In genomic region chr11:206516-207212, GRCh38 we compare ENCODE assay signal across 8 cellular contexts. TPM values are rescaled to one million over a fixed set of nuclear protein-coding genes. Genes with fewer than 3 reads are reported as not detected.
DNase-seq lines count a peak whose midpoint lies in the region; ATAC-seq, FAIRE-seq and TF ChIP-seq lines count a peak whose summit lies in the region.

No MANE protein-coding gene starts in this region.

- no peak for TF ChIP-seq CTCF in Loucy (conservative IDR thresholded peaks at IDR 0.05; ENCODE audit: low read length)
- TF ChIP-seq CTCF in astrocyte of the spinal cord (IDR thresholded peaks at IDR 0.05; ENCODE audit: low read depth, low read length) = no peak
- no peak for TF ChIP-seq CTCF in keratinocyte (optimal IDR thresholded peaks at IDR 0.05 in 1 of 3, IDR thresholded peaks at IDR 0.05 in 1 of 3, conservative IDR thresholded peaks at IDR 0.05 in 1 of 3; ENCODE audit: extremely low read depth in 1 of 3, insufficient read depth in 2 of 3, low read length in 3 of 3)

- H4K20me1 ChIP-seq in Loucy (ENCODE audit: insufficient read depth, low read length, poor library complexity, severe bottlenecking) (peaks cover 36% of the 10 kb centered on the region), keratinocyte (ENCODE audit: control insufficient read depth, extremely low read depth, insufficient read depth, low read length) (peaks cover 8% of the 10 kb centered on the region)

- H3K36me3 ChIP-seq in Loucy (ENCODE audit: insufficient read depth, low read length) (peaks cover 14% of the 10 kb centered on the region; the same call in 1 of the 2 replicates), keratinocyte (ENCODE audit: control insufficient read depth in 2 of 2, extremely low read depth in 1 of 2, insufficient read depth in 2 of 2, low read length in 2 of 2) (peaks cover 38 to 49% of the 10 kb centered on the region in 2 experiments), subcutaneous abdominal adipose tissue (ENCODE audit: control insufficient read depth in 5 of 5, insufficient read depth in 5 of 5, low read length in 5 of 5) (peaks cover 0 to 53% (median 52%) of the 10 kb centered on the region in 5 donors)

- H3K9me2 ChIP-seq in Loucy (replicated peaks; ENCODE audit: low read depth, low read length) = no peaks in the 10 kb centered on the region

- in situ Hi-C loops in astrocyte of the spinal cord (cut with HindIII; ENCODE audit: low sequenced_read_pairs) = no loop called here

- H3K4me1 Mint-ChIP-seq in stimulated activated naive CD8-positive, alpha-beta T cell treated with anti-CD3 and anti-CD28 coated beads, Interleukin-15, Interleukin-2, amounts not matched to agents 100 ng/mL and 50 ng/mL, for 24 hours (ENCODE audit: low read depth) = peaks cover 72% of the 10 kb centered on the region

- H3K9me1 ChIP-seq in keratinocyte (ENCODE audit: control insufficient read depth, extremely low read depth, insufficient read depth, low read length) = peaks cover 2% of the 10 kb centered on the region

- peaks cover 5% of the 10 kb centered on the region for H3F3A ChIP-seq in Loucy (ENCODE audit: low read depth)

- peaks cover 62% of the 10 kb centered on the region for H3K79me2 ChIP-seq in Loucy (ENCODE audit: insufficient read depth, low read length)
- H3K79me2 ChIP-seq in keratinocyte (ENCODE audit: control insufficient read depth, insufficient read depth, low read length) = peaks cover 69% of the 10 kb centered on the region

- dilution Hi-C loops in keratinocyte (cut with MboI; ENCODE audit: extremely low pct_ligation_motif_present, low sequenced_read_pairs) = no loop called here

- H3K27me3 Mint-ChIP-seq in stimulated activated naive CD8-positive, alpha-beta T cell treated with anti-CD3 and anti-CD28 coated beads, Interleukin-15, Interleukin-2, amounts not matched to agents 100 ng/mL and 50 ng/mL, for 24 hours = no peaks in the 10 kb centered on the region

- ATAC-seq in stimulated activated naive CD8-positive, alpha-beta T cell treated with anti-CD3 and anti-CD28 coated beads, Interleukin-15, Interleukin-2, amounts not matched to agents 100 U/mL and 50 U/mL, for 24 hours = no peak
- ATAC-seq in GM19452 (IDR thresholded peaks at IDR 0.05; ENCODE audit: unreplicated experiment) = no peak

- peak overlapping the region; percentile 99 for H3K9ac ChIP-seq in Loucy (ENCODE audit: low read depth, low read length, poor library complexity, severe bottlenecking)
- peak overlapping the region; percentile 85 for H3K9ac ChIP-seq in keratinocyte (ENCODE audit: control insufficient read depth, extremely low read depth, insufficient read depth, low read length)
- H3K9ac ChIP-seq in subcutaneous abdominal adipose tissue (ENCODE audit: low read length in 5 of 5) = peak overlapping the region; percentile 89 to 97 (median 96)

- H2AFZ ChIP-seq in Loucy (ENCODE audit: low read length) (no peak overlapping the region; the same call in 1 of the 2 replicates), keratinocyte (ENCODE audit: control insufficient read depth, low read length) (no peak overlapping the region)

- H3K27me3 ChIP-seq in Loucy (ENCODE audit: insufficient read depth, low read length, poor library complexity, severe bottlenecking) (no peaks in the 10 kb centered on the region), keratinocyte (ENCODE audit: control insufficient read depth, extremely low read depth, insufficient read depth, low read length) (no peaks in the 10 kb centered on the region), subcutaneous abdominal adipose tissue (ENCODE audit: control insufficient read depth in 5 of 5, insufficient read depth in 4 of 5, low read length in 5 of 5) (peaks cover 0 to 2% (median 0%) of the 10 kb centered on the region in 5 donors)

- H3K4me1 ChIP-seq in Loucy (ENCODE audit: insufficient read depth, low read length, poor library complexity, severe bottlenecking) (peaks cover 60% of the 10 kb centered on the region), keratinocyte (ENCODE audit: control insufficient read depth, extremely low read depth, insufficient read depth, low read length) (peaks cover 24% of the 10 kb centered on the region), subcutaneous abdominal adipose tissue (ENCODE audit: control insufficient read depth in 5 of 5, insufficient read depth in 5 of 5, low read length in 5 of 5) (peaks cover 28 to 76% (median 61%) of the 10 kb centered on the region in 5 donors)

- peak overlapping the region; percentile 78 for H3K4me2 ChIP-seq in Loucy (ENCODE audit: low read depth, low read length, poor library complexity, severe bottlenecking)
- H3K4me2 ChIP-seq in keratinocyte (ENCODE audit: control insufficient read depth, extremely low read depth, insufficient read depth, low read depth, low read length) = peak overlapping the region; percentile 97

- H3K9me3 ChIP-seq in Loucy (ENCODE audit: insufficient read depth, low read depth, low read length) = no peaks in the 10 kb centered on the region
- H3K9me3 ChIP-seq in keratinocyte (ENCODE audit: control insufficient read depth, low read depth, low read length) = no peaks in the 10 kb centered on the region
- no peaks in the 10 kb centered on the region for H3K9me3 ChIP-seq in subcutaneous abdominal adipose tissue (ENCODE audit: control insufficient read depth in 5 of 5, low read length in 5 of 5)

- H3K27ac ChIP-seq in keratinocyte (ENCODE audit: control insufficient read depth, insufficient read depth, low read length) = peak overlapping the region; percentile 80
- peak overlapping the region; percentile 97 for H3K27ac ChIP-seq in subcutaneous abdominal adipose tissue (ENCODE audit: low read depth, low read length)

- FAIRE-seq in keratinocyte (lab: Jason Lieb, UNC) = no peak

- H3K4me3 Mint-ChIP-seq in stimulated activated naive CD8-positive, alpha-beta T cell treated with anti-CD3 and anti-CD28 coated beads, Interleukin-15, Interleukin-2, amounts not matched to agents 100 ng/mL and 50 ng/mL, for 24 hours = peak overlapping the region; percentile 99

- peak overlapping the region; percentile 97 for H3K27ac Mint-ChIP-seq in stimulated activated naive CD8-positive, alpha-beta T cell treated with anti-CD3 and anti-CD28 coated beads, Interleukin-15, Interleukin-2, amounts not matched to agents 100 ng/mL and 50 ng/mL, for 24 hours

- H3K4me3 ChIP-seq in Loucy (ENCODE audit: low read length, poor library complexity, severe bottlenecking) = peak overlapping the region; percentile 98
- H3K4me3 ChIP-seq in astrocyte of the spinal cord (ENCODE audit: low read depth, low read length) = peak overlapping the region; percentile 90
- H3K4me3 ChIP-seq in keratinocyte (ENCODE audit: control insufficient read depth in 2 of 3, extremely low read depth in 1 of 3, insufficient read depth in 2 of 3, low read depth in 1 of 3, low read length in 3 of 3) = peak overlapping the region; percentile 89 to 94 (median 90)
- peak overlapping the region; percentile 79 to 97 (median 91) for H3K4me3 ChIP-seq in subcutaneous abdominal adipose tissue (ENCODE audit: low read depth in 1 of 5, low read length in 5 of 5)

- peaks cover 50% of the 10 kb centered on the region for H3K36me3 Mint-ChIP-seq in stimulated activated naive CD8-positive, alpha-beta T cell treated with anti-CD3 and anti-CD28 coated beads, Interleukin-15, Interleukin-2, amounts not matched to agents 100 ng/mL and 50 ng/mL, for 24 hours (ENCODE audit: low read depth)

- H3K9me3 Mint-ChIP-seq in stimulated activated naive CD8-positive, alpha-beta T cell treated with anti-CD3 and anti-CD28 coated beads, Interleukin-15, Interleukin-2, amounts not matched to agents 100 ng/mL and 50 ng/mL, for 24 hours = no peaks in the 10 kb centered on the region

- no peak for DNase-seq in stimulated activated naive CD8-positive, alpha-beta T cell treated with anti-CD3 and anti-CD28 coated beads, Interleukin-15, Interleukin-2, amounts not matched to agents 100 U/mL and 50 U/mL, for 24 hours
- no peak for DNase-seq in astrocyte of the spinal cord (ENCODE audit: low read depth, low spot score)
- no peak for DNase-seq in keratinocyte (ENCODE audit: low read depth, low spot score)
- DNase-seq in retina = no peak

RNA-seq across cellular contexts. Expression of gene BET1L, which starts 0.5 kb away (rescaled TPM):
- polyA plus RNA-seq in keratinocyte = 27.0 to 44.8 TPM (median 36.6 TPM) in 3 replicates
- 21.8 TPM for polyA plus RNA-seq in keratinocyte (2011; ENCODE audit: low read depth)
- 36.2 and 40.9 TPM in 2 replicates for polyA plus RNA-seq in keratinocyte (2011; cell fraction: cytosol; rRNA removed)
- polyA plus RNA-seq in keratinocyte (2011; cell fraction: nucleus; rRNA removed) = 45.5 and 54.8 TPM in 2 replicates
- 21.0 and 26.0 TPM in 2 replicates for polyA plus RNA-seq in keratinocyte (2012; ENCODE audit: low replicate concordance)
- polyA minus RNA-seq in keratinocyte = 34.3 to 70.7 TPM (median 42.7 TPM) in 3 replicates
- polyA minus RNA-seq in keratinocyte (2011; cell fraction: cytosol; rRNA and poly(A)+ RNA removed) = 23.6 TPM
- polyA minus RNA-seq in keratinocyte (2011; cell fraction: nucleus; rRNA and poly(A)+ RNA removed) = 12.5 and 22.6 TPM in 2 replicates

RNA-seq across cellular contexts. Expression of gene RIC8A, which starts 0.8 kb away (rescaled TPM):
- polyA plus RNA-seq in keratinocyte = 120 to 196 TPM (median 129 TPM) in 3 replicates
- 16.1 TPM for polyA plus RNA-seq in keratinocyte (2011; ENCODE audit: low read depth)
- polyA plus RNA-seq in keratinocyte (2011; cell fraction: cytosol; rRNA removed) = 130 and 138 TPM in 2 replicates
- polyA plus RNA-seq in keratinocyte (2011; cell fraction: nucleus; rRNA removed) = 218 and 272 TPM in 2 replicates
- polyA plus RNA-seq in keratinocyte (2012; ENCODE audit: low replicate concordance) = 72.8 and 112 TPM in 2 replicates
- 179 to 492 TPM (median 229 TPM) in 3 replicates for polyA minus RNA-seq in keratinocyte
- polyA minus RNA-seq in keratinocyte (2011; cell fraction: cytosol; rRNA and poly(A)+ RNA removed) = 194 TPM
- polyA minus RNA-seq in keratinocyte (2011; cell fraction: nucleus; rRNA and poly(A)+ RNA removed) = 132 and 151 TPM in 2 replicates

RNA-seq across cellular contexts. Expression of gene SCGB1C1, which starts 13.8 kb away (rescaled TPM):
- not detected in 3 replicates for polyA plus RNA-seq in keratinocyte
- polyA plus RNA-seq in keratinocyte (2011; ENCODE audit: low read depth) = not detected
- polyA plus RNA-seq in keratinocyte (2011; cell fraction: cytosol; rRNA removed) = not detected in 2 replicates
- polyA plus RNA-seq in keratinocyte (2011; cell fraction: nucleus; rRNA removed) = not detected in 2 replicates
- not detected in 2 replicates for polyA plus RNA-seq in keratinocyte (2012; ENCODE audit: low replicate concordance)
- not detected in 3 replicates for polyA minus RNA-seq in keratinocyte
- polyA minus RNA-seq in keratinocyte (2011; cell fraction: cytosol; rRNA and poly(A)+ RNA removed) = not detected
- polyA minus RNA-seq in keratinocyte (2011; cell fraction: nucleus; rRNA and poly(A)+ RNA removed) = not detected in 2 replicates

RNA-seq across cellular contexts. Expression of gene SIRT3, which starts 29.5 kb away (rescaled TPM):
- polyA plus RNA-seq in keratinocyte = 11.2 to 13.7 TPM (median 12.6 TPM) in 3 replicates
- polyA plus RNA-seq in keratinocyte (2011; ENCODE audit: low read depth) = 6.5 TPM
- polyA plus RNA-seq in keratinocyte (2011; cell fraction: cytosol; rRNA removed) = 6.5 and 10.6 TPM in 2 replicates
- 45.5 and 45.7 TPM in 2 replicates for polyA plus RNA-seq in keratinocyte (2011; cell fraction: nucleus; rRNA removed)
- 10.8 and 13.8 TPM in 2 replicates for polyA plus RNA-seq in keratinocyte (2012; ENCODE audit: low replicate concordance)
- polyA minus RNA-seq in keratinocyte = 9.1 to 15.1 TPM (median 13.0 TPM) in 3 replicates
- 7.1 TPM for polyA minus RNA-seq in keratinocyte (2011; cell fraction: cytosol; rRNA and poly(A)+ RNA removed)
- 7.7 and 10.3 TPM in 2 replicates for polyA minus RNA-seq in keratinocyte (2011; cell fraction: nucleus; rRNA and poly(A)+ RNA removed)

RNA-seq across cellular contexts. Expression of gene PSMD13, which starts 30.1 kb away (rescaled TPM):
- 165 to 221 TPM (median 184 TPM) in 3 replicates for polyA plus RNA-seq in keratinocyte
- 121 TPM for polyA plus RNA-seq in keratinocyte (2011; ENCODE audit: low read depth)
- polyA plus RNA-seq in keratinocyte (2011; cell fraction: cytosol; rRNA removed) = 141 and 146 TPM in 2 replicates
- polyA plus RNA-seq in keratinocyte (2011; cell fraction: nucleus; rRNA removed) = 134 and 140 TPM in 2 replicates
- 110 and 192 TPM in 2 replicates for polyA plus RNA-seq in keratinocyte (2012; ENCODE audit: low replicate concordance)
- 84.0 to 98.0 TPM (median 92.6 TPM) in 3 replicates for polyA minus RNA-seq in keratinocyte
- 78.8 TPM for polyA minus RNA-seq in keratinocyte (2011; cell fraction: cytosol; rRNA and poly(A)+ RNA removed)
- 49.9 and 56.8 TPM in 2 replicates for polyA minus RNA-seq in keratinocyte (2011; cell fraction: nucleus; rRNA and poly(A)+ RNA removed)
